8 cellular contexts compared by ENCODE assay signal in the genomic region with DNA sequence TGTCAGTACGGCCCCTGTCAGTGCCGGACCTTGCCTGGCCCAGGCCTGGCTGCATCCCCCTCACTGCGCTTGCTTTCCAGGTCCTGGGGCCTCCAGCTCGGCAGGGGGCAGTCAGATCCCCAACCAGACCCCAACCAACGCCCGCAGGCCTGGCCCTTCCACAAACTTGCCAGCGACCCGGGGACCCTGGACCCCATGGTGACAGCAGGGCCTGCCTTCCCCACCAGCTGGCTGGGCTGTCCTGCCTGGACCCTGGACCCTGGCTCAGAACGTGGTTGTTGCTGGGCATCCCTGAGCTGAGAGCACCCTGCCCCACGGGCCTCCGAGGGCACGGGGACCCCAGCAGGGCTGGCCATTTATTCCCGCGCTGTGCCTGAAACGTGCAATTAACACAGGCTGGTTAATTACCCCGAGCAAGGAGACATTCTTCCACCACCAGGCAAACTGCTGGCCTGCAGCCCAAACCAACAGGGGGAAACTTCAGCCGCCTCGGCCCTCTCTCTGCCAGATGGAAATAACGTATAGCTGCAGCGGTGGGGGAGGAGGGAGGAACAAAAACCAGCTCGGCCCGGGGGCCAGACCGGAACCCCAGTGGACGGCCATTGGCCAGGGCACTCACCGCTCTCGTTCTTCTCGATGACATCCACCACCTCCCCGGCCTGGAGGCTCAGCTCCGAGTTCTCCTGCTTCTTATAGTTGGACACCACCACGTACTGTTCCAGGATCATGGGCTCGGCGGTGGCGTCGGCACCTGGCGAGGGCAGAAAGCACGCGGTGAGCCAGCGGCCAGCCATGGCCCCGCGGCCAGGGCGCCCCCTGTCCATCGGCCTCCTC.
A peak's percentile ranks its signal among the peaks of the same experiment; 100 is the strongest.
DNase-seq lines count a peak whose midpoint lies in the region; ATAC-seq and TF ChIP-seq lines count a peak whose summit lies in the region.

No MANE protein-coding gene starts in this region.

- ATAC-seq in GM19395 (IDR thresholded peaks at IDR 0.05; ENCODE audit: unreplicated experiment) (peak; percentile 29), HG03565 (IDR thresholded peaks at IDR 0.05; ENCODE audit: unreplicated experiment) (peak; percentile 16)

- H3K27me3 ChIP-seq in right atrium auricular region (no peaks in the 10 kb centered on the region), skeletal muscle tissue (ENCODE audit: control insufficient read depth in 3 of 3, insufficient read depth in 3 of 3, low read length in 3 of 3) (no peaks in the 10 kb centered on the region)

- H3K36me3 Mint-ChIP-seq in activated T-helper 2 cell treated with anti-CD3 and anti-CD28 coated beads, Interferon-gamma antibody, Interleukin-2, Interleukin-4, amounts not matched to agents 10 μg/mL and 5 μg/mL and 100 μg/mL, durations not matched to agents 14 hours and 24 hours and 36 hours (ENCODE audit: low read depth), result peaks cover 26% of the 10 kb centered on the region

- H3K27ac ChIP-seq in right atrium auricular region (peak overlapping the region; percentile 90 to 93), skeletal muscle tissue (ENCODE audit: low read depth, low read length) (peak overlapping the region; percentile 92)

- H3K27ac Mint-ChIP-seq in activated T-helper 2 cell treated with anti-CD3 and anti-CD28 coated beads, Interferon-gamma antibody, Interleukin-2, Interleukin-4, amounts not matched to agents 10 μg/mL and 5 μg/mL and 100 μg/mL, durations not matched to agents 14 hours and 24 hours and 36 hours, result peak overlapping the region; percentile 80

- H3K4me1 ChIP-seq in right atrium auricular region (peaks cover 0 to 58% of the 10 kb centered on the region in 2 donors), skeletal muscle tissue (ENCODE audit: control insufficient read depth in 3 of 3, insufficient read depth in 3 of 3, low read length in 3 of 3) (peaks cover 45 to 60% (median 53%) of the 10 kb centered on the region in 3 donors)

- peak overlapping the region; percentile 78 to 85 (median 80) for H3K9ac ChIP-seq in skeletal muscle tissue (ENCODE audit: low read depth in 1 of 3, low read length in 3 of 3)

- peak; percentile 52 for DNase-seq in CD1c-positive myeloid dendritic cell (ENCODE audit: extremely low spot score)
- no peak for DNase-seq in activated T-helper 2 cell treated with anti-CD3 and anti-CD28 coated beads, Interferon-gamma antibody, Interleukin-2, Interleukin-4, amounts not matched to agents 10 μg/mL and 5 μg/mL and 100 μg/mL, durations not matched to agents 14 hours and 24 hours and 36 hours (ENCODE audit: low spot score)
- DNase-seq in right atrium auricular region (ENCODE audit: low spot score), result no peak
- DNase-seq in NCI-H187 treated with DMSO at 0.1 percent for 48 hours (lab: John Stamatoyannopoulos, UW), result no peak
- DNase-seq in NCI-H128 (lab: John Stamatoyannopoulos, UW; ENCODE audit: unreplicated experiment), result no peak

- H3K9me3 ChIP-seq in right atrium auricular region (no peaks in the 10 kb centered on the region), skeletal muscle tissue (ENCODE audit: control insufficient read depth in 3 of 3, low read length in 3 of 3) (no peaks in the 10 kb centered on the region)

- peak overlapping the region; percentile 33 to 52 for H3K4me3 ChIP-seq in right atrium auricular region
- H3K4me3 ChIP-seq in skeletal muscle tissue (ENCODE audit: low read length in 3 of 3), result peak overlapping the region; percentile 51 to 77 (median 76)

- H3K4me3 Mint-ChIP-seq in activated T-helper 2 cell treated with anti-CD3 and anti-CD28 coated beads, Interferon-gamma antibody, Interleukin-2, Interleukin-4, amounts not matched to agents 10 μg/mL and 5 μg/mL and 100 μg/mL, durations not matched to agents 14 hours and 24 hours and 36 hours (ENCODE audit: low read depth), result peak overlapping the region; percentile 83

- H3K4me1 Mint-ChIP-seq in activated T-helper 2 cell treated with anti-CD3 and anti-CD28 coated beads, Interferon-gamma antibody, Interleukin-2, Interleukin-4, amounts not matched to agents 10 μg/mL and 5 μg/mL and 100 μg/mL, durations not matched to agents 14 hours and 24 hours and 36 hours (ENCODE audit: low read depth), result peaks cover 8% of the 10 kb centered on the region

- TF ChIP-seq CTCF in right atrium auricular region (IDR thresholded peaks at IDR 0.05), result peak in 1 of 2 donors; percentile 6

- no peaks in the 10 kb centered on the region for H3K27me3 Mint-ChIP-seq in activated T-helper 2 cell treated with anti-CD3 and anti-CD28 coated beads, Interferon-gamma antibody, Interleukin-2, Interleukin-4, amounts not matched to agents 10 μg/mL and 5 μg/mL and 100 μg/mL, durations not matched to agents 14 hours and 24 hours and 36 hours (ENCODE audit: low read depth)

- peaks cover 14% of the 10 kb centered on the region for H3K9me3 Mint-ChIP-seq in activated T-helper 2 cell treated with anti-CD3 and anti-CD28 coated beads, Interferon-gamma antibody, Interleukin-2, Interleukin-4, amounts not matched to agents 10 μg/mL and 5 μg/mL and 100 μg/mL, durations not matched to agents 14 hours and 24 hours and 36 hours

- H3K36me3 ChIP-seq in right atrium auricular region (peaks cover 17% of the 10 kb centered on the region), skeletal muscle tissue (ENCODE audit: control insufficient read depth in 3 of 3, insufficient read depth in 3 of 3, low read length in 3 of 3) (peaks cover 17 to 23% (median 19%) of the 10 kb centered on the region in 3 donors)

- intact Hi-C loops in activated T-helper 2 cell treated with anti-CD3 and anti-CD28 coated beads, Interferon-gamma antibody, Interleukin-2, Interleukin-4, amounts not matched to agents 10 μg/mL and 5 μg/mL and 100 μg/mL, durations not matched to agents 14 hours and 24 hours and 36 hours (cut with micrococcal nuclease), result loop anchor here (2.0 to 10.0 kb wide), 2 partner anchors 18 to 156 kb away; no protein-coding TSS in a partner anchor
